ENCODE assay signal across 8 cellular contexts in the genomic region with DNA sequence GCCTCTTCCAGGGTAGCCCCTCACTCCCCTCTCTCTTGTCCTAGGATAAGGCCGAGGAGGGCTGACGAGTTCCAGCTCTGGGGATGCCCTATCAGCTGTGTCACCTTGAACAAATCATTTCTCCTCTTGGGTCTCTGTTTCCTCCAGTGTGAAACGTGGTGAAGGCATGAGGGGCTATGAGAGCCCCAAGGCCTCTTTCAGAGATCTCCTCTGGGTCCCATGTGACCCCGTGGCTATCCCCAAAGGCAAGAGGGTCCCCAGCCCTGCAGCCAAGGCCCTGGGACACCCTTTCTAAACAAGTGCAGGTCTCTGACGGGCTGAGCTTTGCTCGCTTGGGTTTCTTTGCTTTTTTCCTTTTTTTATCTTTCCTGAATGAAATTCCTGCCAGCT. TPM values are rescaled to one million over a fixed set of nuclear protein-coding genes. Genes with fewer than 3 reads are reported as not detected.
DNase-seq lines count a peak whose midpoint lies in the region; ATAC-seq and TF ChIP-seq lines count a peak whose summit lies in the region.

No MANE protein-coding gene starts in this region.

- no peaks in the 10 kb centered on the region for H3K36me3 Mint-ChIP-seq in activated CD4-positive, alpha-beta memory T cell treated with anti-CD3 and anti-CD28 coated beads for 36 hours

- H3K4me3 ChIP-seq in gastroesophageal sphincter (peak overlapping the region; percentile 23 to 51), skin epidermis (peak overlapping the region; percentile 23 to 50 (median 27))

- no peaks in the 10 kb centered on the region for H3K36me3 ChIP-seq in gastroesophageal sphincter

- CTCF ChIA-PET in activated CD4-positive, alpha-beta memory T cell treated with anti-CD3 and anti-CD28 coated beads for 36 hours (lab: Charles Lee): interaction anchor here (0.7 to 6.3 kb wide), 57 partner anchors 8 to 651 kb away, joined by 3 to 52 read pairs (median 4); a partner anchor contains a TSS

- no peak for TF ChIP-seq POLR2A in gastroesophageal sphincter (IDR thresholded peaks at IDR 0.05)

- no peak for TF ChIP-seq EP300 in gastroesophageal sphincter (IDR thresholded peaks at IDR 0.05)

- peaks cover 7% of the 10 kb centered on the region for H3K4me1 Mint-ChIP-seq in activated CD4-positive, alpha-beta memory T cell treated with anti-CD3 and anti-CD28 coated beads for 36 hours (ENCODE audit: low read depth)

- H3K27me3 ChIP-seq in gastroesophageal sphincter: peaks cover 32% of the 10 kb centered on the region

- POLR2A ChIA-PET in activated CD4-positive, alpha-beta memory T cell treated with anti-CD3 and anti-CD28 coated beads for 36 hours (lab: Charles Lee): no interaction called here

- H3K4me1 ChIP-seq in gastroesophageal sphincter: peaks cover 0 to 26% (median 7%) of the 10 kb centered on the region in 3 donors

- peaks cover 30% of the 10 kb centered on the region for H3K27me3 Mint-ChIP-seq in activated CD4-positive, alpha-beta memory T cell treated with anti-CD3 and anti-CD28 coated beads for 36 hours

- H3K9me3 ChIP-seq in gastroesophageal sphincter: no peaks in the 10 kb centered on the region

- H3K4me3 Mint-ChIP-seq in activated CD4-positive, alpha-beta memory T cell treated with anti-CD3 and anti-CD28 coated beads for 36 hours: peak overlapping the region; percentile 46

- DNase-seq in NCI-H748 (lab: John Stamatoyannopoulos, UW; ENCODE audit: unreplicated experiment) (peak; percentile 21), NCI-H748 treated with DMSO at 0.1 percent for 48 hours (lab: John Stamatoyannopoulos, UW) (no peak), NCI-H2107 (lab: John Stamatoyannopoulos, UW) (no peak), foreskin melanocyte (no peak), AML-193 (lab: John Stamatoyannopoulos, UW) (no peak)
- DNase-seq in activated CD4-positive, alpha-beta memory T cell treated with anti-CD3 and anti-CD28 coated beads for 36 hours: no peak

- H3K27ac ChIP-seq in gastroesophageal sphincter (peak overlapping the region in 2 of 4 donors; percentile 41 to 71), skin epidermis (peak overlapping the region in 2 of 21 experiments; percentile 18 to 26)

- H3K27ac Mint-ChIP-seq in activated CD4-positive, alpha-beta memory T cell treated with anti-CD3 and anti-CD28 coated beads for 36 hours: no peak overlapping the region

- no peak for TF ChIP-seq CTCF in gastroesophageal sphincter (IDR thresholded peaks at IDR 0.05)

- no peak for ATAC-seq in gastroesophageal sphincter

- WGBS in gastroesophageal sphincter (ENCODE audit: low coverage in 1 of 2), 2 donors: 5 to 27% methylated on average over 2 to 4 of the region's 6 CpGs

- intact Hi-C loops in activated CD4-positive, alpha-beta memory T cell treated with anti-CD3 and anti-CD28 coated beads for 36 hours (cut with micrococcal nuclease): loop anchor here (10.0 kb wide), 2 partner anchors 64 to 104 kb away; no protein-coding TSS in a partner anchor

- H3K9me3 Mint-ChIP-seq in activated CD4-positive, alpha-beta memory T cell treated with anti-CD3 and anti-CD28 coated beads for 36 hours: no peaks in the 10 kb centered on the region

RNA-seq across cellular contexts. Expression of a gene that starts 25.5 kb away (rescaled TPM):
- total RNA-seq in activated CD4-positive, alpha-beta memory T cell treated with anti-CD3 and anti-CD28 coated beads for 36 hours: 10 to 100 TPM; 39.9 to 41.2 TPM
- total RNA-seq in gastroesophageal sphincter: 10 to 100 TPM; 56.0 to 73.9 (median 64.0) TPM
